Comparison of ENCODE assay signal across 2 cellular contexts in genomic region chr12:82904219-82904795, GRCh38.
TF ChIP-seq lines count a peak whose summit lies in the region.

No MANE protein-coding gene starts in this region.

TF ChIP-seq in SK-N-SH, 30 proteins besides CTCF, POLR2A, EP300 and RAD21 (continued from another document):
- TF ChIP-seq PBX3 (IDR thresholded peaks at IDR 0.05): peak; percentile 60

TF ChIP-seq in SK-N-SH treated with all-trans-retinoic acid at 6 μM for 48 hours, 23 proteins besides CTCF, POLR2A, EP300 and RAD21 (continued from another document):
- TF ChIP-seq CREB5 (CRISPR knock-in tag; IDR thresholded peaks at IDR 0.05; ENCODE audit: low read depth) (no peak), POU6F1 (CRISPR knock-in tag; IDR thresholded peaks at IDR 0.05; ENCODE audit: borderline replicate concordance, low read depth) (no peak)
